Comparison of ENCODE assay signal across 8 cellular contexts in genomic region chr10:119871881-119872609, GRCh38. TPM values are rescaled to one million over a fixed set of nuclear protein-coding genes. Genes with fewer than 3 reads are reported as not detected.
DNase-seq lines count a peak whose midpoint lies in the region; ATAC-seq and TF ChIP-seq lines count a peak whose summit lies in the region.

No MANE protein-coding gene starts in this region.

- H3K27ac ChIP-seq in endodermal cell (ENCODE audit: low read depth, low read length) = no peak overlapping the region

- CTCF ChIA-PET in activated CD4-positive, alpha-beta memory T cell treated with anti-CD3 and anti-CD28 coated beads for 36 hours (lab: Charles Lee) = interaction anchor here (0.6 to 5.4 kb wide), 11 partner anchors 9 to 266 kb away, joined by 3 to 60 read pairs (median 5); partner anchors contain the start of genes INPP5F and SEC23IP

- no peaks in the 10 kb centered on the region for H3K36me3 ChIP-seq in endodermal cell (ENCODE audit: control insufficient read depth, insufficient read depth, low read length)
- H3K36me3 ChIP-seq in mucosa of stomach (ENCODE audit: control insufficient read depth, insufficient read depth, low read length) = no peaks in the 10 kb centered on the region

- H3K27me3 Mint-ChIP-seq in activated CD4-positive, alpha-beta memory T cell treated with anti-CD3 and anti-CD28 coated beads for 36 hours = no peaks in the 10 kb centered on the region
- H3K27me3 Mint-ChIP-seq in endodermal cell (ENCODE audit: insufficient read depth) = no peaks in the 10 kb centered on the region

- H3K9me3 Mint-ChIP-seq in activated CD4-positive, alpha-beta memory T cell treated with anti-CD3 and anti-CD28 coated beads for 36 hours = no peaks in the 10 kb centered on the region
- no peaks in the 10 kb centered on the region for H3K9me3 Mint-ChIP-seq in endodermal cell

- POLR2A ChIA-PET in activated CD4-positive, alpha-beta memory T cell treated with anti-CD3 and anti-CD28 coated beads for 36 hours (lab: Charles Lee) = interaction anchor here (1.1 to 3.4 kb wide), 11 partner anchors 10 to 275 kb away, joined by 3 to 36 read pairs (median 4); partner anchors contain the start of genes BAG3, INPP5F, SEC23IP and TIAL1

- TF ChIP-seq CTCF in endodermal cell (conservative IDR thresholded peaks at IDR 0.05) = no peak

- WGBS in endodermal cell (ENCODE audit: insufficient coverage in 1 of 2, insufficient read length in 1 of 2), 2 experiments = 0 to 3% methylated on average over 8 to 55 of the region's 56 CpGs

- H3K4me1 ChIP-seq in endodermal cell (ENCODE audit: control insufficient read depth, insufficient read depth, low read length) = no peaks in the 10 kb centered on the region
- peaks cover 9% of the 10 kb centered on the region for H3K4me1 ChIP-seq in mucosa of stomach (ENCODE audit: control insufficient read depth, insufficient read depth, low read length)

- peaks cover 2% of the 10 kb centered on the region for H3K36me3 Mint-ChIP-seq in activated CD4-positive, alpha-beta memory T cell treated with anti-CD3 and anti-CD28 coated beads for 36 hours
- peaks cover 8% of the 10 kb centered on the region for H3K36me3 Mint-ChIP-seq in endodermal cell (ENCODE audit: low read depth)

- H3K4me3 Mint-ChIP-seq in activated CD4-positive, alpha-beta memory T cell treated with anti-CD3 and anti-CD28 coated beads for 36 hours = peak overlapping the region; percentile 91
- H3K4me3 Mint-ChIP-seq in endodermal cell = peak overlapping the region; percentile 91

- ATAC-seq in HG02884 (IDR thresholded peaks at IDR 0.05; ENCODE audit: unreplicated experiment) = peak; percentile 41

- no peaks in the 10 kb centered on the region for H3K27me3 ChIP-seq in endodermal cell (ENCODE audit: control insufficient read depth, insufficient read depth, low read length, poor library complexity, severe bottlenecking)
- no peaks in the 10 kb centered on the region for H3K27me3 ChIP-seq in mucosa of stomach (ENCODE audit: control insufficient read depth, insufficient read depth, low read length)

- peak overlapping the region; percentile 89 for H3K27ac Mint-ChIP-seq in activated CD4-positive, alpha-beta memory T cell treated with anti-CD3 and anti-CD28 coated beads for 36 hours
- peak overlapping the region; percentile 91 for H3K27ac Mint-ChIP-seq in endodermal cell

- H3K9ac ChIP-seq in endodermal cell (ENCODE audit: extremely low read depth, low read length, poor library complexity, severe bottlenecking) (peak overlapping the region; percentile 60), mucosa of stomach (ENCODE audit: low read length) (peak overlapping the region; percentile 73)

- intact Hi-C loops in activated CD4-positive, alpha-beta memory T cell treated with anti-CD3 and anti-CD28 coated beads for 36 hours (cut with micrococcal nuclease) = loop anchor here (1.0 to 5.0 kb wide), 4 partner anchors 10 to 665 kb away; partner anchors contain the start of genes GRK5 and TIAL1

- H3K4me3 ChIP-seq in endodermal cell (ENCODE audit: low read length) (peak overlapping the region; percentile 92), mucosa of stomach (ENCODE audit: low read length) (peak overlapping the region; percentile 71)

- peaks cover 38% of the 10 kb centered on the region for H3K4me1 Mint-ChIP-seq in activated CD4-positive, alpha-beta memory T cell treated with anti-CD3 and anti-CD28 coated beads for 36 hours (ENCODE audit: low read depth)
- H3K4me1 Mint-ChIP-seq in endodermal cell = peaks cover 27% of the 10 kb centered on the region

- peak; percentile 39 for DNase-seq in NCI-H82 (lab: John Stamatoyannopoulos, UW)
- DNase-seq in NCI-H82 treated with DMSO at 0.1 percent for 48 hours (lab: John Stamatoyannopoulos, UW; ENCODE audit: unreplicated experiment) = no peak
- peak; percentile 33 for DNase-seq in NCI-H2171 (lab: John Stamatoyannopoulos, UW)
- DNase-seq in activated CD4-positive, alpha-beta memory T cell treated with anti-CD3 and anti-CD28 coated beads for 36 hours = peak; percentile 67
- DNase-seq in endodermal cell = peak; percentile 88
- peak; percentile 18 to 45 for DNase-seq in stimulated activated CD8-positive, alpha-beta memory T cell treated with anti-CD3 and anti-CD28 coated beads, Interleukin-7, amount 100 ng/mL, for 48 hours (ENCODE audit: extremely low read depth in 1 of 2, low read depth in 1 of 2)

- H3K9me3 ChIP-seq in endodermal cell (ENCODE audit: control insufficient read depth, low read length) (no peaks in the 10 kb centered on the region), mucosa of stomach (ENCODE audit: control insufficient read depth, low read length) (no peaks in the 10 kb centered on the region)

RNA-seq across cellular contexts. Expression of gene MCMBP, which starts 0.6 kb away (rescaled TPM):
- 10 to 100 TPM; 90.8 to 92.8 TPM for total RNA-seq in activated CD4-positive, alpha-beta memory T cell treated with anti-CD3 and anti-CD28 coated beads for 36 hours
- 10 to 100 TPM; 96.6 to 98.9 TPM for total RNA-seq in endodermal cell
- 73.9 TPM for polyA plus RNA-seq in endodermal cell (2013, experiment 1 of 2)
- polyA plus RNA-seq in endodermal cell (2013, experiment 2 of 2) = 69.9 TPM

RNA-seq across cellular contexts. Expression of gene SEC23IP, which starts 20.5 kb away (rescaled TPM):
- 10 to 100 TPM; 62.4 to 63.6 TPM for total RNA-seq in activated CD4-positive, alpha-beta memory T cell treated with anti-CD3 and anti-CD28 coated beads for 36 hours
- total RNA-seq in endodermal cell = 10 to 100 TPM; 70.5 to 93.6 TPM
- 38.1 TPM for polyA plus RNA-seq in endodermal cell (2013, experiment 1 of 2)
- polyA plus RNA-seq in endodermal cell (2013, experiment 2 of 2) = 37.3 TPM
